In the genomic region with DNA sequence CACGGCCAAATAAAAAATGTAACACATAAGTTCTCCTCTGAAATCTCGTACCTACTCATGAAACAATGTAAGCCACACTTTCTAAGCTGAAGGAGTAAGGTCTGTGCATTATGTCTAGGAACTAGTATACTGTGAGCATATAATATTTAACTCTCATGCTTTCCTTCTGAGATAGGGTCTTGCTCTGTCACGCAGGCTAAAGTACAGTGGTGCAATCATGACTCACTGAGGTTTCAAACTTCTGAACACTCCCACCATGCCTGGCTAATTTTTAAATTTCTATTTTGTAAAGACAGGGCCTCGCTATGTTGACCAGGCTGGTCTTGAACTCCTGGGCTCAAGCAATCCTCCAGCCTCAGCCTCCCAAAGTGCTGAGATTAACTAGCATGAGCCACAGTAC, we compare ENCODE assay signal across 20 cellular contexts.
"Had no signal": no experiment of that assay in that cellular context is flagged by ENCODE, and none has a peak within 500 bp of the region (broad histone marks: within the 10 kb centered on the region; RNA-seq: fewer than 3 reads in every experiment).

No MANE protein-coding gene starts in this region.

- H3K9me3 ChIP-seq: esophagus squamous epithelium, gastrocnemius medialis, heart right ventricle, left lung, mucosa of descending colon, pancreas, stomach, thoracic aorta had no signal

- H3K27ac ChIP-seq: esophagus squamous epithelium, gastrocnemius medialis, heart right ventricle, left lung, pancreas, stomach, thoracic aorta had no signal

- H3K27me3 ChIP-seq: esophagus squamous epithelium, gastrocnemius medialis, heart right ventricle, left lung, pancreas, stomach had no signal

- FAIRE-seq: astrocyte, colon, islet of Langerhans, pancreas, TTC549 had no signal

- ATAC-seq: gastrocnemius medialis; heart right ventricle; left lung; mucosa of descending colon; naive thymus-derived CD4-positive, alpha-beta T cell; pancreas had no signal

- DNase-seq: activated CD4-positive, alpha-beta T cell treated with anti-CD3 and anti-CD28 coated beads, Interleukin-2, amount 10 ng/mL, durations not matched to agents 24 days and 14 days; activated CD4-positive, CD25-positive, alpha-beta regulatory T cell; activated CD8-positive, alpha-beta memory T cell treated with anti-CD3 and anti-CD28 coated beads for 24 hours; activated naive CD4-positive, alpha-beta T cell treated with anti-CD3 and anti-CD28 coated beads, Interleukin-2, amount 10 ng/mL, durations not matched to agents 7 days and 5 days; esophagus squamous epithelium; gastrocnemius medialis; heart right ventricle; left lung; mucosa of descending colon; naive thymus-derived CD4-positive, alpha-beta T cell; pancreas; stimulated activated CD4-positive, alpha-beta T cell treated with anti-CD3 and anti-CD28 coated beads, Interleukin-12 subunit alpha, Interleukin-12 subunit beta, amount 100 ng/mL, for 4 hours; stimulated activated CD4-positive, alpha-beta T cell treated with anti-CD3 and anti-CD28 coated beads, Interleukin-2, amount 100 ng/mL, for 24 hours; stomach; SW 1271 had no signal

- H3K4me1 ChIP-seq: esophagus squamous epithelium, gastrocnemius medialis, heart right ventricle, left lung, pancreas, stomach had no signal

- H3K4me3 ChIP-seq: esophagus squamous epithelium, gastrocnemius medialis, heart right ventricle, left lung, mucosa of descending colon, pancreas, stomach, thoracic aorta had no signal
